ENCODE assay signal across 21 cellular contexts in the genomic region with DNA sequence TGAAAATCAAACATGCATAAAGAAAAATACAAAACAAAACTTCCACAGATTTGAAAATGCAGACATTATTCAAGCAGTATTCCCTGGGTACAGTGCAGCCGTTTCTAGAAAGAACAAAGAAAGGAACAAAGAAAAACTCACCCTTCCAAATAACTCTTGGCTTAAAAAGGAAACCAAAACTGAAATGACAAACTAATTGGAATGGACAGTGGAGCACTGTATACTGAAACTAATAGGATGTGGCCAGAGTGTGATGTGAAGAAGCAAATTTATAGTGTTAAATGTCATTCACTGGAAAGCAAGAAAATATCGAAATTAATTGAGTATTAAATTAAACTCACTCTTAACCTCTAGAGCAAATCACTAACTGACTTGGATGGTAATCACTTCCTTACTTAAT. TPM values are rescaled to one million over a fixed set of nuclear protein-coding genes. Genes with fewer than 3 reads are reported as not detected.
DNase-seq lines count a peak whose midpoint lies in the region; ATAC-seq and TF ChIP-seq lines count a peak whose summit lies in the region.
"Had no signal": no experiment of that assay in that cellular context is flagged by ENCODE, and none has a peak within 500 bp of the region (broad histone marks: within the 10 kb centered on the region; RNA-seq: fewer than 3 reads in every experiment).

No MANE protein-coding gene starts in this region.

- H3K9me3 ChIP-seq in adipocyte (ENCODE audit: control insufficient read depth, low read length) (peaks cover 5% of the 10 kb centered on the region), mesenchymal stem cell (ENCODE audit: control insufficient read depth, low read length) (no peaks in the 10 kb centered on the region), left lung (peaks cover 0 to 13% of the 10 kb centered on the region in 2 donors)

- H3K27ac Mint-ChIP-seq in naive thymus-derived CD8-positive, alpha-beta T cell: no peak overlapping the region
- H3K27ac Mint-ChIP-seq: IgD-negative memory B cell had no signal

- no peak overlapping the region for H3K4me2 ChIP-seq in mesenchymal stem cell (ENCODE audit: low read length, poor library complexity, severe bottlenecking)

- no peak overlapping the region for H2BK12ac ChIP-seq in mesenchymal stem cell (ENCODE audit: low read length in 2 of 2)

- H3K4me3 ChIP-seq in adipocyte (ENCODE audit: low read length) (peak overlapping the region; percentile 39), mesenchymal stem cell (ENCODE audit: insufficient read depth in 1 of 2, low read depth in 1 of 2, low read length in 2 of 2) (peak overlapping the region in 1 of 2 experiments; percentile 65), left lung (no peak overlapping the region)

- H3K27me3 ChIP-seq in adipocyte (replicated peaks; ENCODE audit: control insufficient read depth, insufficient read depth, low read length): no peaks in the 10 kb centered on the region
- H3K27me3 ChIP-seq in mesenchymal stem cell (ENCODE audit: control insufficient read depth in 1 of 2, insufficient read depth in 1 of 2, low read length in 2 of 2): no peaks in the 10 kb centered on the region
- no peaks in the 10 kb centered on the region for H3K27me3 ChIP-seq in left lung

- no peak overlapping the region for H4K91ac ChIP-seq in mesenchymal stem cell (ENCODE audit: low read length)

- DNase-seq in EH (ENCODE audit: low read depth): peak; percentile 15
- peak; percentile 44 for DNase-seq in M059J (ENCODE audit: low read depth)
- peak; percentile 33 for DNase-seq in adipocyte (ENCODE audit: low read depth)
- DNase-seq in mesenchymal stem cell: no peak
- DNase-seq in NCI-H774 (lab: John Stamatoyannopoulos, UW): no peak
- DNase-seq in left lung: no peak
- no peak for DNase-seq in naive thymus-derived CD8-positive, alpha-beta T cell
- no peak for DNase-seq in DMS 273 (lab: John Stamatoyannopoulos, UW; ENCODE audit: unreplicated experiment)
- DNase-seq: AML-193, DMS79, GOT3, Karpas-422, NCI-H1092 treated with DMSO at 0.1 percent for 48 hours, NCI-H1694, NCI-H2081 treated with DMSO at 0.1 percent for 48 hours, NCI-H510A, NCI-H748 treated with DMSO at 0.1 percent for 48 hours, PC-3 had no signal

- no peak for TF ChIP-seq CTCF in left lung (IDR thresholded peaks at IDR 0.05)

- H3K9me3 Mint-ChIP-seq in naive thymus-derived CD8-positive, alpha-beta T cell: peaks cover 0 to 15% (median 9%) of the 10 kb centered on the region in 9 donors

- H3K4ac ChIP-seq in mesenchymal stem cell (ENCODE audit: low read depth in 1 of 2, low read length in 2 of 2): no peak overlapping the region

- no peaks in the 10 kb centered on the region for H3K36me3 ChIP-seq in adipocyte (ENCODE audit: control insufficient read depth, insufficient read depth, low read length, severe bottlenecking)
- H3K36me3 ChIP-seq in mesenchymal stem cell (ENCODE audit: control insufficient read depth in 1 of 2, insufficient read depth in 2 of 2, low read depth in 1 of 2, low read length in 2 of 2): peaks cover 0 to 3% of the 10 kb centered on the region in 2 experiments
- no peaks in the 10 kb centered on the region for H3K36me3 ChIP-seq in left lung

- no peak overlapping the region for H4K8ac ChIP-seq in mesenchymal stem cell (ENCODE audit: low read length)

- H3K9ac ChIP-seq in adipocyte (ENCODE audit: low read length): peak overlapping the region; percentile 37
- peak overlapping the region; percentile 36 for H3K9ac ChIP-seq in mesenchymal stem cell (ENCODE audit: low read length)

- H3K79me1 ChIP-seq in mesenchymal stem cell (replicated peaks; ENCODE audit: low read length, poor library complexity, severe bottlenecking): peaks cover 7% of the 10 kb centered on the region

- H3K4me1 ChIP-seq in adipocyte (ENCODE audit: control insufficient read depth, insufficient read depth, low read length) (no peaks in the 10 kb centered on the region), mesenchymal stem cell (ENCODE audit: control insufficient read depth, insufficient read depth, low read depth, low read length) (no peaks in the 10 kb centered on the region), left lung (no peaks in the 10 kb centered on the region)

- intact Hi-C loops in left lung (cut with DNase I): no loop called here

- no peak overlapping the region for H2BK5ac ChIP-seq in mesenchymal stem cell (ENCODE audit: low read depth, low read length, poor library complexity, severe bottlenecking)

- H2BK120ac ChIP-seq in mesenchymal stem cell (ENCODE audit: low read depth, low read length): no peak overlapping the region

- no peak overlapping the region for H3K4me3 Mint-ChIP-seq in naive thymus-derived CD8-positive, alpha-beta T cell
- H3K4me3 Mint-ChIP-seq: IgD-negative memory B cell had no signal

- H2BK15ac ChIP-seq in mesenchymal stem cell (ENCODE audit: low read depth, poor library complexity, severe bottlenecking): no peak overlapping the region

- H3K27ac ChIP-seq in mesenchymal stem cell (ENCODE audit: low read length, poor library complexity, severe bottlenecking): no peak overlapping the region
- H3K27ac ChIP-seq in left lung: no peak overlapping the region
- H3K27ac ChIP-seq: C4-2B had no signal

- no peak overlapping the region for H3K23ac ChIP-seq in mesenchymal stem cell (ENCODE audit: low read length in 2 of 2)

- peaks cover 7 to 14% (median 7%) of the 10 kb centered on the region in 3 donors for H3K36me3 Mint-ChIP-seq in naive thymus-derived CD8-positive, alpha-beta T cell

- POLR2A ChIA-PET in naive thymus-derived CD8-positive, alpha-beta T cell (lab: Charles Lee): interaction anchor here (0.6 kb wide), 1 partner anchor 35 kb away, joined by 3 read pairs; no protein-coding TSS in a partner anchor

- H3K18ac ChIP-seq in mesenchymal stem cell (ENCODE audit: low read depth in 1 of 2, low read length in 2 of 2): no peak overlapping the region

- no peaks in the 10 kb centered on the region for H3K27me3 Mint-ChIP-seq in naive thymus-derived CD8-positive, alpha-beta T cell
- H3K27me3 Mint-ChIP-seq: IgD-negative memory B cell had no signal

- no peak overlapping the region for H3K14ac ChIP-seq in mesenchymal stem cell (ENCODE audit: low read length in 2 of 2)

- WGBS in mesenchymal stem cell: 100% methylated on average over 1 of the region's 2 CpGs

- H2AFZ ChIP-seq in mesenchymal stem cell (ENCODE audit: low read depth, low read length): no peak overlapping the region

- no peak overlapping the region for H2AK5ac ChIP-seq in mesenchymal stem cell (ENCODE audit: low read length, severe bottlenecking)

- ATAC-seq in left lung: no peak
- no peak for ATAC-seq in naive thymus-derived CD8-positive, alpha-beta T cell
- ATAC-seq: HCT116, PC-3 had no signal

- H3K4me1 Mint-ChIP-seq in naive thymus-derived CD8-positive, alpha-beta T cell: no peaks in the 10 kb centered on the region
- H3K4me1 Mint-ChIP-seq: IgD-negative memory B cell had no signal

RNA-seq across cellular contexts. Expression of a gene that starts 55.4 kb away (rescaled TPM):
- total RNA-seq in M059J (2014; rRNA removed; shearing (Covaris generic)): 17.7 and 30.1 TPM in 2 replicates
- polyA plus RNA-seq in mesenchymal stem cell (2013, experiment 1 of 2): 12.6 TPM
- polyA plus RNA-seq in mesenchymal stem cell (2013, experiment 2 of 2): 12.4 TPM
- total RNA-seq in left lung: 10 to 100 TPM; 23.4 to 24.6 TPM
- total RNA-seq in naive thymus-derived CD8-positive, alpha-beta T cell: 10 to 100 TPM; 10.9 to 11.4 TPM
- under 1 TPM; 0.55 to 0.93 (median 0.64) TPM for polyA plus RNA-seq in naive thymus-derived CD8-positive, alpha-beta T cell

Comparison
In these comparisons a context has a peak if more than half of its experiments do, and no peak if none do; other contexts are left out.
1. DNase-seq: peak in EH (single experiment), M059J (single experiment) and adipocyte (single experiment); none in mesenchymal stem cell (single experiment), NCI-H774 (single experiment), left lung (0 of 2), naive thymus-derived CD8-positive, alpha-beta T cell (0 of 10) and DMS 273 (single experiment).